Comparison of ENCODE assay signal across 17 cellular contexts in the genomic region with DNA sequence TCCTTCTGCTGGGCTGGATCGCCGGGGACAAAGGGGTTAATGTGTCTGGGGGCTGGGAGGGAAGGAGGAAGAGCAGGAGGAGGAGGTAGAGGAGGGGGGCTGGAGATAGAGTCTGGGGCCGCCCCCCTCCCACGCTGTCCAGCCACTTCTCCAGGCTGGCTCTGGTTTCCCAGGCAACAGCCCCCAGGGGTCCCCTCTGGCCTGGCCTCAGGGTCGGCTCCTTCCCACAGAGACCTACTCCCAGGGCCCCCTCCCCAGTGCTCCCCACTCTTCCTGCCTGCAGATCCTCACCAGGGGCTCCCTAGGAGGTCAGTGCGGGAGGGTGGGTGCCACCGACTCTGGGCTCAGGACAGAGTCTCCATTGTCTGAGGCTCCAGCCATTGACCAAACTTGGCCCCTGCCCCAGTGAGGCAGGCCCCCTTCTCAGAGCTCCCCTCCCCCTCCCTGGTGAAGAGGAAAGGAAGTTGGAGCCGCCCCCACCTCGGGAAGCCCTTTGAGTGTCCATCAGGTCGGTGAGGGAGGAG. TPM values are rescaled to one million over a fixed set of nuclear protein-coding genes. Genes with fewer than 3 reads are reported as not detected.
A peak's percentile ranks its signal among the peaks of the same experiment; 100 is the strongest.
DNase-seq lines count a peak whose midpoint lies in the region; ATAC-seq and TF ChIP-seq lines count a peak whose summit lies in the region.
"Had no signal": no experiment of that assay in that cellular context is flagged by ENCODE, and none has a peak within 500 bp of the region (broad histone marks: within the 10 kb centered on the region; RNA-seq: fewer than 3 reads in every experiment).

No MANE protein-coding gene starts in this region.

- TF ChIP-seq EP300 in stomach (IDR thresholded peaks at IDR 0.05) = no peak

- H4K5ac ChIP-seq in mesendoderm (ENCODE audit: low read length) = no peak overlapping the region

- WGBS in mesendoderm (ENCODE audit: extremely low coverage, insufficient coverage, low lambda C conversion rate) = no CpG with 5 or more reads among the region's 10 CpGs
- WGBS in stomach, 5 donors = 20 to 56% (median 30%) methylated on average over 4 to 10 of the region's 10 CpGs

- no peak overlapping the region for H2BK120ac ChIP-seq in mesendoderm (ENCODE audit: low read depth, low read length)

- H3K4me3 ChIP-seq in HUES48 (ENCODE audit: low read depth, low read length) (no peak overlapping the region), dorsolateral prefrontal cortex (peak overlapping the region in 4 of 59 donors; percentile 14 to 28 (median 24)), mesendoderm (ENCODE audit: low read length) (no peak overlapping the region), stomach (no peak overlapping the region)
- H3K4me3 ChIP-seq: MG63 had no signal

- no peak for ATAC-seq in HG03039 (IDR thresholded peaks at IDR 0.05; ENCODE audit: unreplicated experiment)
- no peak for ATAC-seq in HG02798 (IDR thresholded peaks at IDR 0.05; ENCODE audit: poor library complexity, unreplicated experiment)
- no peak for ATAC-seq in GM19397 (IDR thresholded peaks at IDR 0.05; ENCODE audit: unreplicated experiment)
- no peak for ATAC-seq in HG03521 (IDR thresholded peaks at IDR 0.05; ENCODE audit: unreplicated experiment)
- ATAC-seq: HCT116 had no signal

- H4K8ac ChIP-seq in mesendoderm (ENCODE audit: low read depth, low read length) = no peak overlapping the region

- TF ChIP-seq CTCF in dorsolateral prefrontal cortex (IDR thresholded peaks at IDR 0.05 in 54 of 56, conservative IDR thresholded peaks at IDR 0.05 in 2 of 56; ENCODE audit: low read depth in 1 of 56, partially characterized antibody in 56 of 56) (no peak), stomach (IDR thresholded peaks at IDR 0.05) (no peak)

- H3K27me3 ChIP-seq in HUES48 (ENCODE audit: control insufficient read depth, insufficient read depth, low read length) (no peaks in the 10 kb centered on the region), dorsolateral prefrontal cortex (no peaks in the 10 kb centered on the region), mesendoderm (ENCODE audit: insufficient read depth, low read length, poor library complexity) (no peaks in the 10 kb centered on the region), stomach (no peaks in the 10 kb centered on the region)
- H3K27me3 ChIP-seq: MG63 had no signal

- no peak overlapping the region for H3K18ac ChIP-seq in mesendoderm (ENCODE audit: low read length)

- H3K27ac ChIP-seq in HUES48 (ENCODE audit: low read depth, low read length) (peak overlapping the region; percentile 81), dorsolateral prefrontal cortex (peak overlapping the region in 31 of 59 donors; percentile 12 to 82 (median 57)), mesendoderm (ENCODE audit: low read depth, low read length) (no peak overlapping the region), stomach (peak overlapping the region in 4 of 5 donors; percentile 52 to 94 (median 74))
- H3K27ac ChIP-seq: parathyroid adenoma had no signal

- no peaks in the 10 kb centered on the region for H3K9me3 ChIP-seq in HUES48 (ENCODE audit: control insufficient read depth, insufficient read depth, low read length)
- H3K9me3 ChIP-seq in stomach = no peaks in the 10 kb centered on the region
- H3K9me3 ChIP-seq: MG63 had no signal

- H3K23ac ChIP-seq in mesendoderm (ENCODE audit: low read length) = no peak overlapping the region

- peak overlapping the region; percentile 36 for H3K56ac ChIP-seq in mesendoderm (ENCODE audit: low read length)

- no peak overlapping the region for H3K9ac ChIP-seq in HUES48 (ENCODE audit: low read depth, low read length)
- no peak overlapping the region for H3K9ac ChIP-seq in mesendoderm (ENCODE audit: low read length)
- H3K9ac ChIP-seq: parathyroid adenoma had no signal

- H3K36me3 ChIP-seq in HUES48 (ENCODE audit: control insufficient read depth, insufficient read depth, low read length) = no peaks in the 10 kb centered on the region
- no peaks in the 10 kb centered on the region for H3K36me3 ChIP-seq in mesendoderm (ENCODE audit: control insufficient read depth, insufficient read depth, low read length)
- no peaks in the 10 kb centered on the region for H3K36me3 ChIP-seq in stomach
- H3K36me3 ChIP-seq: MG63 had no signal

- H3K4me1 ChIP-seq in HUES48 (ENCODE audit: control insufficient read depth, insufficient read depth, low read length) = peaks cover 53% of the 10 kb centered on the region
- H3K4me1 ChIP-seq in mesendoderm (ENCODE audit: control insufficient read depth, low read depth, low read length) = peaks cover 8% of the 10 kb centered on the region
- H3K4me1 ChIP-seq in stomach = peaks cover 57 to 100% (median 79%) of the 10 kb centered on the region in 4 donors

- no peak for TF ChIP-seq POLR2A in stomach (IDR thresholded peaks at IDR 0.05)

- no peak overlapping the region for H2AK5ac ChIP-seq in mesendoderm (ENCODE audit: low read length)

- H3K79me2 ChIP-seq in mesendoderm (ENCODE audit: control insufficient read depth, insufficient read depth, low read length) = peaks cover 14% of the 10 kb centered on the region

- H2BK5ac ChIP-seq in mesendoderm (ENCODE audit: low read length) = no peak overlapping the region

- no peak overlapping the region for H2BK15ac ChIP-seq in mesendoderm (replicated peaks; ENCODE audit: low read depth)

- intact Hi-C loops in dorsolateral prefrontal cortex (cut with DNase I) = no loop called here
- intact Hi-C loops in stomach (cut with DNase I; ENCODE audit: low total_unique reads) = no loop called here

- DNase-seq in dorsolateral prefrontal cortex (peak in 7 of 10 donors; percentile 35 to 63 (median 56)), mesendoderm (no peak), stomach (no peak)
- DNase-seq: activated B cell treated with CpG ODN at 0.5 μM for 24 hours; activated CD8-positive, alpha-beta memory T cell treated with anti-CD3 and anti-CD28 coated beads, Interleukin-2, amount 50 U/mL, for 4 hours; effector CD4-positive, alpha-beta T cell; foreskin melanocyte; MG63; NCI-H226; OCI-M1 had no signal

- H3K4me2 ChIP-seq in mesendoderm (ENCODE audit: low read length) = no peak overlapping the region

- peaks cover 18% of the 10 kb centered on the region for H3K79me1 ChIP-seq in mesendoderm (ENCODE audit: low read length)

- no peak overlapping the region for H3K4ac ChIP-seq in mesendoderm (ENCODE audit: low read depth, low read length)

RNA-seq across cellular contexts. Expression of a gene that starts 34.1 kb away (rescaled TPM):
- 10 to 100 TPM; 25.8 to 86.0 (median 36.9) TPM for total RNA-seq in dorsolateral prefrontal cortex
- polyA plus RNA-seq in mesendoderm (2013, experiment 1 of 2) = 7.9 TPM
- 7.7 TPM for polyA plus RNA-seq in mesendoderm (2013, experiment 2 of 2)
- total RNA-seq in stomach = 100 to 1,000 TPM in 2 of 5 donors, 10 to 100 TPM in 3; 24.2 to 329 (median 75.4) TPM
- polyA plus RNA-seq in stomach = 10 to 100 TPM; 15.4 to 49.2 (median 22.5) TPM

Comparison
In these comparisons a context has a peak if more than half of its experiments do, and no peak if none do; other contexts are left out.
1. DNase-seq: peak in dorsolateral prefrontal cortex (7 of 10); none in mesendoderm (single experiment) and stomach (single experiment).